In genomic region chr14:64503184-64503433, GRCh38 we compare ENCODE assay signal across 8 cellular contexts. TPM values are rescaled to one million over a fixed set of nuclear protein-coding genes. Genes with fewer than 3 reads are reported as not detected.
A peak's percentile ranks its signal among the peaks of the same experiment; 100 is the strongest.
DNase-seq lines count a peak whose midpoint lies in the region; ATAC-seq and TF ChIP-seq lines count a peak whose summit lies in the region.

No MANE protein-coding gene starts in this region.

- peaks cover 2% of the 10 kb centered on the region for H3K27me3 Mint-ChIP-seq in T-helper 2 cell treated with Interferon-gamma antibody and Interleukin-4, amounts not matched to agents 5 μg/mL and 100 μg/mL, for 36 hours (ENCODE audit: low read depth)

- no peaks in the 10 kb centered on the region for H3K9me3 Mint-ChIP-seq in T-helper 2 cell treated with Interferon-gamma antibody and Interleukin-4, amounts not matched to agents 5 μg/mL and 100 μg/mL, for 36 hours

- H3K36me3 Mint-ChIP-seq in T-helper 2 cell treated with Interferon-gamma antibody and Interleukin-4, amounts not matched to agents 5 μg/mL and 100 μg/mL, for 36 hours (ENCODE audit: low read depth), result peaks cover 48% of the 10 kb centered on the region

- no peak for TF ChIP-seq POLR2A in heart left ventricle (IDR thresholded peaks at IDR 0.05)

- ATAC-seq in heart left ventricle, result peak in 2 of 4 donors; percentile 0

- 0 to 1% (median 1%) methylated on average over 11 to 21 of the region's 21 CpGs for WGBS in heart left ventricle, 4 donors

- H3K9ac ChIP-seq in skeletal muscle tissue (ENCODE audit: low read depth in 1 of 3, low read length in 3 of 3), result peak overlapping the region; percentile 96 to 99 (median 99)

- H3K4me3 Mint-ChIP-seq in T-helper 2 cell treated with Interferon-gamma antibody and Interleukin-4, amounts not matched to agents 5 μg/mL and 100 μg/mL, for 36 hours, result peak overlapping the region; percentile 97

- no peak for DNase-seq in T-helper 2 cell treated with Interferon-gamma antibody and Interleukin-4, amounts not matched to agents 5 μg/mL and 100 μg/mL, for 36 hours (ENCODE audit: low spot score)
- no peak for DNase-seq in T-helper 2 cell
- DNase-seq in WERI-Rb-1, result no peak
- peak in 1 of 5 donors; percentile 50 for DNase-seq in heart left ventricle
- DNase-seq in NCI-H1694 treated with DMSO at 0.1 percent for 48 hours (lab: John Stamatoyannopoulos, UW), result no peak
- no peak for DNase-seq in activated gamma-delta T cell (lab: John Stamatoyannopoulos, UW)
- DNase-seq in AG08396 (ENCODE audit: low spot score), result no peak

- peaks cover 8% of the 10 kb centered on the region for H3K36me3 ChIP-seq in WERI-Rb-1
- peaks cover 0 to 7% (median 0%) of the 10 kb centered on the region in 9 donors for H3K36me3 ChIP-seq in heart left ventricle
- no peaks in the 10 kb centered on the region for H3K36me3 ChIP-seq in skeletal muscle tissue (ENCODE audit: control insufficient read depth in 3 of 3, insufficient read depth in 3 of 3, low read length in 3 of 3)

- H3K27ac ChIP-seq in WERI-Rb-1, result peak overlapping the region; percentile 99
- H3K27ac ChIP-seq in heart left ventricle, result peak overlapping the region; percentile 96 to 100 (median 98)
- H3K27ac ChIP-seq in skeletal muscle tissue (ENCODE audit: low read depth, low read length), result peak overlapping the region; percentile 99

- peak overlapping the region; percentile 98 for H3K27ac Mint-ChIP-seq in T-helper 2 cell treated with Interferon-gamma antibody and Interleukin-4, amounts not matched to agents 5 μg/mL and 100 μg/mL, for 36 hours

- no peaks in the 10 kb centered on the region for H3K27me3 ChIP-seq in WERI-Rb-1 (ENCODE audit: insufficient read depth, low read depth, severe bottlenecking)
- no peaks in the 10 kb centered on the region for H3K27me3 ChIP-seq in heart left ventricle
- H3K27me3 ChIP-seq in skeletal muscle tissue (ENCODE audit: control insufficient read depth in 3 of 3, insufficient read depth in 3 of 3, low read length in 3 of 3), result no peaks in the 10 kb centered on the region

- H3K9me3 ChIP-seq in WERI-Rb-1 (ENCODE audit: severe bottlenecking) (no peaks in the 10 kb centered on the region), heart left ventricle (no peaks in the 10 kb centered on the region), skeletal muscle tissue (ENCODE audit: control insufficient read depth in 3 of 3, low read length in 3 of 3) (no peaks in the 10 kb centered on the region)

- H3K4me1 ChIP-seq in heart left ventricle (peaks cover 8 to 72% (median 52%) of the 10 kb centered on the region in 12 donors), skeletal muscle tissue (ENCODE audit: control insufficient read depth in 3 of 3, insufficient read depth in 3 of 3, low read length in 3 of 3) (peaks cover 27 to 59% (median 40%) of the 10 kb centered on the region in 3 donors)

- TF ChIP-seq CTCF in WERI-Rb-1 (IDR thresholded peaks at IDR 0.05; ENCODE audit: low read depth, low read length), result no peak
- TF ChIP-seq CTCF in heart left ventricle (IDR thresholded peaks at IDR 0.05), result no peak

- intact Hi-C loops in heart left ventricle (cut with DNase I), result loop anchor here in 1 of 10 donors (10.0 kb wide), 1 partner anchor 158 kb away; no protein-coding TSS in a partner anchor

- H3K4me3 ChIP-seq in WERI-Rb-1 (ENCODE audit: low read depth, low read length) (peak overlapping the region; percentile 89), heart left ventricle (peak overlapping the region; percentile 68 to 97 (median 89)), skeletal muscle tissue (ENCODE audit: low read length in 3 of 3) (peak overlapping the region; percentile 82 to 95 (median 93))

- peaks cover 48% of the 10 kb centered on the region for H3K4me1 Mint-ChIP-seq in T-helper 2 cell treated with Interferon-gamma antibody and Interleukin-4, amounts not matched to agents 5 μg/mL and 100 μg/mL, for 36 hours (ENCODE audit: low read depth)

RNA-seq across cellular contexts. Expression of gene ZBTB25, which starts 0.5 kb away (rescaled TPM):
- total RNA-seq in heart left ventricle (10 to 100 TPM; 12.5 to 28.0 (median 19.0) TPM), skeletal muscle tissue (5.7 TPM)
- polyA plus RNA-seq in heart left ventricle, result 10 to 100 TPM in 1 of 2 donors, 1 to 10 TPM in 1; 4.0 to 10.0 TPM

RNA-seq across cellular contexts. Expression of gene ZBTB1, which starts 1.5 kb away (rescaled TPM):
- total RNA-seq in heart left ventricle (10 to 100 TPM; 16.2 to 29.5 (median 21.2) TPM), skeletal muscle tissue (32.9 TPM)
- 10 to 100 TPM in 1 of 2 donors, 1 to 10 TPM in 1; 9.0 to 11.5 TPM for polyA plus RNA-seq in heart left ventricle

RNA-seq across cellular contexts. Expression of gene HSPA2, which starts 37.4 kb away (rescaled TPM):
- 10 to 100 TPM in 8 of 9 donors, 1 to 10 TPM in 1; 9.6 to 96.0 (median 22.9) TPM for total RNA-seq in heart left ventricle
- 10 to 100 TPM in 1 of 2 donors, 1 to 10 TPM in 1; 3.2 to 25.0 TPM for polyA plus RNA-seq in heart left ventricle
- total RNA-seq in skeletal muscle tissue, result 11.0 TPM

RNA-seq across cellular contexts. Expression of gene AKAP5, which starts 37.8 kb away (rescaled TPM):
- total RNA-seq in heart left ventricle (under 1 TPM in 8 of 9 donors, not detected in 1; 0.12 to 0.61 (median 0.21) TPM), skeletal muscle tissue (0.52 TPM)
- under 1 TPM; 0.08 TPM for polyA plus RNA-seq in heart left ventricle

RNA-seq across cellular contexts. Expression of gene PPP1R36, which starts 46.7 kb away (rescaled TPM):
- total RNA-seq in heart left ventricle, result 1 to 10 TPM in 1 of 9 donors, under 1 TPM in 3, not detected in 5; 0.39 to 1.0 (median 0.62) TPM
- under 1 TPM; 0.11 to 0.30 TPM for polyA plus RNA-seq in heart left ventricle
- total RNA-seq in skeletal muscle tissue, result 0.52 TPM
